9 cellular contexts compared by ENCODE assay signal in the genomic region with DNA sequence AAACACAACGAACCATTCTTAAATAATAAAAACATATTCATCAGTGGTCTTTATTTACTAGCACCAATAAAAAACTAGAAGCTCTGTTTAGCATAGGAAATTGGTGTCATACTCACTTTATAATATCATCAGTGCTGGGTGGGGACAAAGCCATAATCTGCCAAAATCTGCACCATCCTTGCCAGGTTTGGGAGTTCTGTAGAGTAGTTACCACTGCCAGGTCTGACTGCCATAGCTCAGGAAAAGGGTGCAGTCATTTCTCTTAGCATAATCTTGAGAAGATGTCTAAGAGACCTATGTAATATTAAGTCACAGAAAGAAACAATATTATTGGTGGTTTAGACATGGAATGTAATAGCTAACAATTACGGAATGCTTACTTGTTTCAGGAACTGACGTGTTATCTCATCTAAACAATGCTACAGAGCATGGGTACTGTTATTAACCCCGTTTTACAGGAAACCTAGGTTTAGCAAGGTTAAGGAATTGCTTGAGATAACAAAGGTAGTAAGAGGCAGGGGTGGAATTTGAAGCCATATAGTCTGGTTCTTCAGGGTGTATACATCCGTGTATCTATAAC. TPM values are rescaled to one million over a fixed set of nuclear protein-coding genes. Genes with fewer than 3 reads are reported as not detected.
DNase-seq lines count a peak whose midpoint lies in the region; ATAC-seq and TF ChIP-seq lines count a peak whose summit lies in the region.
"Had no signal": no experiment of that assay in that cellular context is flagged by ENCODE, and none has a peak within 500 bp of the region (broad histone marks: within the 10 kb centered on the region; RNA-seq: fewer than 3 reads in every experiment).

No MANE protein-coding gene starts in this region.

- ATAC-seq in HG03442 (IDR thresholded peaks at IDR 0.05; ENCODE audit: unreplicated experiment): no peak

- TF ChIP-seq CTCF in neutrophil (IDR thresholded peaks at IDR 0.05) (no peak), A673 (conservative IDR thresholded peaks at IDR 0.05; ENCODE audit: low read depth, low read length) (no peak)

- H3K27me3 ChIP-seq in neutrophil: no peaks in the 10 kb centered on the region
- H3K27me3 ChIP-seq in A673 (replicated peaks; ENCODE audit: insufficient read depth, low read depth, low read length, poor library complexity): no peaks in the 10 kb centered on the region

- peak; percentile 76 for DNase-seq in G401 (ENCODE audit: low spot score)
- peak; percentile 34 for DNase-seq in NCI-H2227 treated with DMSO at 0.1 percent for 48 hours (lab: John Stamatoyannopoulos, UW)
- DNase-seq in cerebellum (ENCODE audit: low spot score): peak; percentile 46
- no peak for DNase-seq in stimulated activated CD8-positive, alpha-beta memory T cell treated with anti-CD3 and anti-CD28 coated beads, Interleukin-4, amount 100 ng/mL, for 48 hours
- no peak for DNase-seq in mesenteric fat pad (ENCODE audit: low spot score)
- no peak for DNase-seq in A673 (ENCODE audit: low spot score)
- DNase-seq: NCI-H1694 had no signal

- H3K4me1 ChIP-seq in neutrophil (ENCODE audit: control insufficient read depth in 1 of 2, insufficient read depth in 1 of 2, low read depth in 1 of 2, low read length in 1 of 2) (peaks cover 36 to 39% of the 10 kb centered on the region in 2 experiments), A673 (ENCODE audit: insufficient read depth, low read length, poor library complexity, severe bottlenecking) (peaks cover 16% of the 10 kb centered on the region)

- H3K27ac ChIP-seq in neutrophil: peak overlapping the region; percentile 97
- H3K27ac ChIP-seq in A673 (ENCODE audit: low read depth, low read length, poor library complexity, severe bottlenecking): no peak overlapping the region

- CTCF ChIA-PET in A673 (lab: Charles Lee): no interaction called here

- in situ Hi-C loops in G401 (cut with HindIII; ENCODE audit: low sequenced_read_pairs): loop anchor here (25.0 kb wide), 1 partner anchor 98 kb away; a partner anchor contains a TSS

- POLR2A ChIA-PET in A673 (lab: Charles Lee; ENCODE audit: low non-redundant PET): no interaction called here

- no TSS peak for BruUV-seq in A673 (replicated peaks; lab: Mats Ljungman, UMichigan)

- H3K36me3 ChIP-seq in neutrophil (peaks cover 12% of the 10 kb centered on the region), A673 (ENCODE audit: insufficient read depth, low read length, poor library complexity, severe bottlenecking) (peaks cover 13% of the 10 kb centered on the region)

- H3K4me3 ChIP-seq in neutrophil (ENCODE audit: low read depth in 1 of 2, low read length in 1 of 2): peak overlapping the region in 1 of 2 experiments; percentile 97
- no peak overlapping the region for H3K4me3 ChIP-seq in A673 (ENCODE audit: low read depth, low read length, poor library complexity, severe bottlenecking)

- intact Hi-C loops in A673 (cut with micrococcal nuclease; ENCODE audit: unreplicated experiment): no loop called here

- H3K9me3 ChIP-seq in neutrophil: no peaks in the 10 kb centered on the region
- H3K9me3 ChIP-seq in A673 (ENCODE audit: low read depth, low read length, poor library complexity, severe bottlenecking): no peaks in the 10 kb centered on the region

RNA-seq across cellular contexts. Expression of a gene that starts 1.6 kb away (rescaled TPM):
- total RNA-seq in G401 (2014; rRNA removed; shearing (Covaris generic)): 144 and 189 TPM in 2 replicates
- total RNA-seq in cerebellum (125 TPM), mesenteric fat pad (72.5 TPM), A673 (2021) (94.9 and 99.9 TPM in 2 replicates)

Comparison
In these comparisons a context has a peak if more than half of its experiments do, and no peak if none do; other contexts are left out.
1. DNase-seq: peak in G401 (single experiment), NCI-H2227 treated with DMSO at 0.1 percent for 48 hours (single experiment) and cerebellum (single experiment); none in stimulated activated CD8-positive, alpha-beta memory T cell treated with anti-CD3 and anti-CD28 coated beads, Interleukin-4, amount 100 ng/mL, for 48 hours (single experiment), mesenteric fat pad (single experiment) and A673 (single experiment).